ENCODE assay signal across 15 cellular contexts in the genomic region with DNA sequence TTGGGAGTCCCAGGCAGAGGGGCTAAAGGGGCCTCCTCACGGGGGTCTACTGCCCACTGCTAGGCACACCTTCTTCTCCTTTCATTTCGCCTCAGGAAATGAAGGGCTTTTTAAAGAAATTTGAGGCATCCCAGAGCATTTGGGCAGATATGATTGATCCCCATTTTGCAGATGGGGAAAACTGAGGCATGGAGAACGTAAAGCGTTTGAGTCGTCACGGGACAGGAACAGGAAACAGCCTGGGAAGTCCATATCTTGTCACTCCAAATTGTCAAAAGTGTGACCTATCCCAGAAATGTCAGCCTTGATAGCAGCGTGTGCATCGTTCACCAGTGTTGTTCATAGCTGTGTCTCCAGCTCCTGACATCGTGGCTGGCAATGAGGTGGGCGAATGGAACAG.
DNase-seq lines count a peak whose midpoint lies in the region; ATAC-seq and TF ChIP-seq lines count a peak whose summit lies in the region.
"Had no signal": no experiment of that assay in that cellular context is flagged by ENCODE, and none has a peak within 500 bp of the region (broad histone marks: within the 10 kb centered on the region; RNA-seq: fewer than 3 reads in every experiment).

No MANE protein-coding gene starts in this region.

- H2AFZ ChIP-seq in neural progenitor cell (replicated peaks) (no peak overlapping the region), GM23338 (no peak overlapping the region)

- peaks cover 0 to 3% of the 10 kb centered on the region in 2 donors for H3K36me3 ChIP-seq in ascending aorta
- no peaks in the 10 kb centered on the region for H3K36me3 ChIP-seq in colonic mucosa
- no peaks in the 10 kb centered on the region for H3K36me3 ChIP-seq in neural progenitor cell
- no peaks in the 10 kb centered on the region for H3K36me3 ChIP-seq in thoracic aorta
- no peaks in the 10 kb centered on the region for H3K36me3 ChIP-seq in GM23338 (ENCODE audit: insufficient read depth)

- TF ChIP-seq CTCF in ascending aorta (IDR thresholded peaks at IDR 0.05) (no peak), colonic mucosa (IDR thresholded peaks at IDR 0.05) (no peak), neural progenitor cell (IDR thresholded peaks at IDR 0.05) (no peak), thoracic aorta (IDR thresholded peaks at IDR 0.05) (no peak), GM23338 (conservative IDR thresholded peaks at IDR 0.05; ENCODE audit: low read depth in 2 of 2) (no peak)

- H3K4me3 ChIP-seq in ascending aorta (peak overlapping the region in 1 of 2 donors; percentile 3), colonic mucosa (no peak overlapping the region), neural progenitor cell (no peak overlapping the region), thoracic aorta (no peak overlapping the region), GM23338 (no peak overlapping the region)

- H3K9ac ChIP-seq in colonic mucosa (ENCODE audit: low read depth in 2 of 2, low read length in 2 of 2) = peak overlapping the region in 1 of 2 donors; percentile 2
- no peak overlapping the region for H3K9ac ChIP-seq in neural progenitor cell

- H3K4me1 Mint-ChIP-seq in neural progenitor cell (peaks cover 46% of the 10 kb centered on the region), GM23338 (peaks cover 23% of the 10 kb centered on the region)

- intact Hi-C loops in ascending aorta (cut with DNase I) (loop anchor here (5.0 kb wide), 1 partner anchor 243 kb away; no protein-coding TSS in a partner anchor), colonic mucosa (cut with DNase I) (loop anchor here (5.0 kb wide), 1 partner anchor 243 kb away; no protein-coding TSS in a partner anchor)

- no peaks in the 10 kb centered on the region for H3K27me3 ChIP-seq in ascending aorta
- H3K27me3 ChIP-seq in colonic mucosa = no peaks in the 10 kb centered on the region
- no peaks in the 10 kb centered on the region for H3K27me3 ChIP-seq in neural progenitor cell
- H3K27me3 ChIP-seq in thoracic aorta (replicated peaks; ENCODE audit: insufficient read depth) = no peaks in the 10 kb centered on the region
- no peaks in the 10 kb centered on the region for H3K27me3 ChIP-seq in GM23338 (ENCODE audit: insufficient read depth)

- H4K20me1 ChIP-seq in neural progenitor cell (ENCODE audit: low read depth) (peaks cover 100% of the 10 kb centered on the region), GM23338 (replicated peaks; ENCODE audit: insufficient read depth) (peaks cover under 1% of the 10 kb centered on the region; the same call in 1 of the 2 replicates)

- peaks cover 97% of the 10 kb centered on the region for H3K79me2 ChIP-seq in neural progenitor cell (ENCODE audit: low read depth)
- peaks cover 41% of the 10 kb centered on the region for H3K79me2 ChIP-seq in GM23338 (replicated peaks; ENCODE audit: insufficient read depth)

- H3F3A ChIP-seq in neural progenitor cell (ENCODE audit: low read depth) (peaks cover 15% of the 10 kb centered on the region), GM23338 (replicated peaks; ENCODE audit: low read depth) (no peaks in the 10 kb centered on the region)

- peaks cover 7% of the 10 kb centered on the region for H3K27me3 Mint-ChIP-seq in neural progenitor cell (ENCODE audit: insufficient read depth, low read depth)
- peaks cover 11% of the 10 kb centered on the region for H3K27me3 Mint-ChIP-seq in GM23338 (ENCODE audit: insufficient read depth, low read depth, poor library complexity)

- H3K9me2 ChIP-seq in GM23338 (ENCODE audit: insufficient read depth) = no peaks in the 10 kb centered on the region

- H3K9me3 ChIP-seq in ascending aorta = no peaks in the 10 kb centered on the region
- H3K9me3 ChIP-seq in colonic mucosa = no peaks in the 10 kb centered on the region
- H3K9me3 ChIP-seq in neural progenitor cell (ENCODE audit: low read depth) = no peaks in the 10 kb centered on the region
- no peaks in the 10 kb centered on the region for H3K9me3 ChIP-seq in thoracic aorta

- H3K27ac ChIP-seq in ascending aorta (peak overlapping the region; percentile 94 to 96), colonic mucosa (peak overlapping the region; percentile 0), neural progenitor cell (no peak overlapping the region), thoracic aorta (peak overlapping the region; percentile 83 to 94), GM23338 (ENCODE audit: low read depth) (no peak overlapping the region)

- ATAC-seq in thoracic aorta (ENCODE audit: insufficient number of reproducible peaks, low FRiP score, low read depth) (no peak), GM18520 (IDR thresholded peaks at IDR 0.05; ENCODE audit: unreplicated experiment) (no peak), GM23338 (no peak), GM21390 (IDR thresholded peaks at IDR 0.05; ENCODE audit: unreplicated experiment) (no peak)
- ATAC-seq: natural killer cell treated with Interleukin-12 subunit alpha and Interleukin-12 subunit beta and Interleukin-15 and Interleukin-18, amount 100 ng/mL, for 72 hours had no signal

- no peaks in the 10 kb centered on the region for H3K36me3 Mint-ChIP-seq in neural progenitor cell
- H3K36me3 Mint-ChIP-seq in GM23338 (ENCODE audit: low read depth) = no peaks in the 10 kb centered on the region; the same call in 2 of the 3 replicates
- H3K36me3 Mint-ChIP-seq: natural killer cell treated with Interleukin-12 subunit alpha and Interleukin-12 subunit beta and Interleukin-15 and Interleukin-18, amount 100 ng/mL, for 72 hours had no signal

- H3K4me3 Mint-ChIP-seq in neural progenitor cell = no peak overlapping the region
- no peak overlapping the region for H3K4me3 Mint-ChIP-seq in GM23338
- H3K4me3 Mint-ChIP-seq: natural killer cell treated with Interleukin-12 subunit alpha and Interleukin-12 subunit beta and Interleukin-15 and Interleukin-18, amount 100 ng/mL, for 72 hours had no signal

- H3K27ac Mint-ChIP-seq in neural progenitor cell = peak overlapping the region; percentile 76
- no peak overlapping the region for H3K27ac Mint-ChIP-seq in GM23338

- H3K9me3 Mint-ChIP-seq in neural progenitor cell = no peaks in the 10 kb centered on the region
- no peaks in the 10 kb centered on the region for H3K9me3 Mint-ChIP-seq in GM23338
- H3K9me3 Mint-ChIP-seq: natural killer cell treated with Interleukin-12 subunit alpha and Interleukin-12 subunit beta and Interleukin-15 and Interleukin-18, amount 100 ng/mL, for 72 hours had no signal

- DNase-seq in ascending aorta (ENCODE audit: low spot score in 2 of 2) (no peak), colonic mucosa (no peak), neural progenitor cell (ENCODE audit: low spot score) (no peak), thoracic aorta (ENCODE audit: low spot score) (no peak), GM23338 (ENCODE audit: low spot score) (no peak), superior temporal gyrus (ENCODE audit: extremely low spot score) (no peak)
- DNase-seq: DMS153; effector memory CD4-positive, alpha-beta T cell; MM.1S; NCI-H187 treated with DMSO at 0.1 percent for 48 hours; NCI-H446; stimulated activated CD4-positive, alpha-beta T cell treated with anti-CD3 and anti-CD28 coated beads, Interleukin-2, amount 100 ng/mL, for 24 hours had no signal

- H3K4me2 ChIP-seq in neural progenitor cell = peak overlapping the region; percentile 63
- H3K4me2 ChIP-seq in GM23338 = no peak overlapping the region

- H3K4me1 ChIP-seq in ascending aorta (peaks cover 52 to 90% of the 10 kb centered on the region in 2 donors), colonic mucosa (peaks cover 4% of the 10 kb centered on the region), neural progenitor cell (peaks cover 30% of the 10 kb centered on the region), thoracic aorta (ENCODE audit: control insufficient read depth in 1 of 2, low read depth in 2 of 2) (peaks cover 74 to 100% of the 10 kb centered on the region in 2 donors), GM23338 (ENCODE audit: insufficient read depth) (0 out of 2 replicates have a peak, but pooled peaks cover 3% of the 10 kb centered on the region)

TF ChIP-seq in GM23338, 12 proteins besides CTCF, POLR2A, EP300 and RAD21 (continues in another document):
- no peak for TF ChIP-seq NANOG (IDR thresholded peaks at IDR 0.05; ENCODE audit: borderline replicate concordance)
- TF ChIP-seq ZNF331 (CRISPR knock-in tag; IDR thresholded peaks at IDR 0.05; ENCODE audit: low read depth) = no peak
- TF ChIP-seq EZH2phosphoT487 (IDR thresholded peaks at IDR 0.05; ENCODE audit: unreplicated experiment) = no peak
- no peak for TF ChIP-seq CREB1 (CRISPR knock-in tag; IDR thresholded peaks at IDR 0.05; ENCODE audit: low read depth)

Comparison
In these comparisons a context has a peak if more than half of its experiments do, and no peak if none do; other contexts are left out.
1. H3K27ac ChIP-seq: peak in ascending aorta (2 of 2), colonic mucosa (single experiment) and thoracic aorta (2 of 2); none in neural progenitor cell (single experiment) and GM23338 (single experiment).